In genomic region chr2:3574155-3574554, GRCh38 we compare ENCODE assay signal across 2 cellular contexts.
TF ChIP-seq lines count a peak whose summit lies in the region.

No MANE protein-coding gene starts in this region.

TF ChIP-seq in IMR-90, 13 proteins besides CTCF, POLR2A, EP300 and RAD21:
- TF ChIP-seq CHD1 (IDR thresholded peaks at IDR 0.05; ENCODE audit: low read depth, low read length) (no peak), RFX5 (IDR thresholded peaks at IDR 0.05; ENCODE audit: low read depth, low read length) (no peak), RCOR1 (IDR thresholded peaks at IDR 0.05; ENCODE audit: insufficient replicate concordance, low read length) (no peak)

TF ChIP-seq in neural cell, 6 proteins besides CTCF, POLR2A, EP300 and RAD21:
- TF ChIP-seq TAF1 (IDR thresholded peaks at IDR 0.05; ENCODE audit: low read depth) = no peak
- no peak for TF ChIP-seq EZH2 (IDR thresholded peaks at IDR 0.05; ENCODE audit: borderline replicate concordance, insufficient read depth, low read length, poor library complexity, severe bottlenecking)
- TF ChIP-seq REST (IDR thresholded peaks at IDR 0.05; ENCODE audit: borderline replicate concordance) = no peak
- no peak for TF ChIP-seq POLR2AphosphoS5 (IDR thresholded peaks at IDR 0.05)
- no peak for TF ChIP-seq SMC3 (conservative IDR thresholded peaks at IDR 0.05; ENCODE audit: poor library complexity)
- TF ChIP-seq MXI1 (conservative IDR thresholded peaks at IDR 0.05; ENCODE audit: poor library complexity, severe bottlenecking) = no peak
